ENCODE assay signal across 19 cellular contexts in the genomic region with DNA sequence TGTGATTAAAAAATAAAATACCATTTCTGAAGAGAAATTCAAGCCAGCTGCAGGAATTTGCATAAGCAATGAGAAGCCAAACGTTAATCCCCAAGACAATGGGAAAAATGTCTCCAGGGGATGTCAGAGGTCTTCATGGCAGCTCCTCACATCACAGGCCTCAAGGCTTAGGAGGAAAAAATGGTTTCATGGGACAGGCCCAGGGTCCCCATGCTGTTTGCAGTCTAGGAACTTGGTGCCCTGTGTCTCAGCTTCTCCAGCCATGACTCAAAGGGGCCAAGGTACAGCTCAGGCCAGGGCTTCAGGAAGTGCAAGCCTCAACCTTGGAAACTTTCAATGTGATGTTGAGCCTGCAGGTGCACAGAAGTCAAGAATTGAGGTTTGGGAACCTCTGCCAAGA.
DNase-seq lines count a peak whose midpoint lies in the region; ATAC-seq, FAIRE-seq and TF ChIP-seq lines count a peak whose summit lies in the region.
"Had no signal": no experiment of that assay in that cellular context is flagged by ENCODE, and none has a peak within 500 bp of the region (broad histone marks: within the 10 kb centered on the region; RNA-seq: fewer than 3 reads in every experiment).

No MANE protein-coding gene starts in this region.

- DNase-seq in A549 (ENCODE audit: low read depth in 1 of 2, low spot score in 1 of 2) (no peak), K562 (ENCODE audit: extremely low read depth in 1 of 4, low spot score in 3 of 4) (no peak), mesendoderm (peak; percentile 15), AML-193 (lab: John Stamatoyannopoulos, UW) (no peak)
- DNase-seq: ACHN; Caco-2; Calu3; CD4-positive, alpha-beta T cell; CD8-positive, alpha-beta T cell; DMS79 treated with DMSO at 0.1 percent for 48 hours; GF-D8 had no signal

- no peak overlapping the region for H2BK120ac ChIP-seq in mesendoderm (ENCODE audit: low read depth, low read length)

- H3K36me3 ChIP-seq in K562 (ENCODE audit: control insufficient read depth, insufficient read depth, low read length), result no peaks in the 10 kb centered on the region
- no peaks in the 10 kb centered on the region for H3K36me3 ChIP-seq in mesendoderm (ENCODE audit: control insufficient read depth, insufficient read depth, low read length)
- H3K36me3 ChIP-seq: BLaER1 treated with 17β-estradiol and CSF1 and Interleukin-3, amounts not matched to agents 10 nM and 100 nM had no signal

- H4K8ac ChIP-seq in mesendoderm (ENCODE audit: low read depth, low read length), result no peak overlapping the region

- H2AFZ ChIP-seq in K562 (ENCODE audit: low read depth, low read length), result no peak overlapping the region

- BruUV-seq in K562 (replicated peaks; lab: Mats Ljungman, UMichigan), result no TSS peak

- ATAC-seq in A549 (no peak), K562 (no peak), GM21367 (IDR thresholded peaks at IDR 0.05; ENCODE audit: unreplicated experiment) (no peak)
- ATAC-seq: CD8-positive, alpha-beta T cell had no signal

- TF ChIP-seq CTCF in A549 (IDR thresholded peaks at IDR 0.05) (no peak), K562 (IDR thresholded peaks at IDR 0.05 in 2 of 3, conservative IDR thresholded peaks at IDR 0.05 in 1 of 3; ENCODE audit: insufficient read depth in 2 of 3, low read depth in 1 of 3, low read length in 3 of 3) (no peak)

- no peak overlapping the region for H3K4ac ChIP-seq in mesendoderm (ENCODE audit: low read depth, low read length)

- H3K9me1 ChIP-seq in K562 (ENCODE audit: control insufficient read depth, insufficient read depth, low read length), result no peaks in the 10 kb centered on the region

- no peak overlapping the region for H3K4me3 ChIP-seq in A549
- H3K4me3 ChIP-seq in K562, result no peak overlapping the region
- no peak overlapping the region for H3K4me3 ChIP-seq in mesendoderm (ENCODE audit: low read length)
- H3K4me3 ChIP-seq: BLaER1 treated with 17β-estradiol and CSF1 and Interleukin-3, amounts not matched to agents 10 nM and 100 nM had no signal

- TF ChIP-seq RAD21 in A549 (conservative IDR thresholded peaks at IDR 0.05 in 1 of 2, IDR thresholded peaks at IDR 0.05 in 1 of 2) (no peak), K562 (CRISPR knock-in tag; conservative IDR thresholded peaks at IDR 0.05 in 1 of 2, IDR thresholded peaks at IDR 0.05 in 1 of 2) (no peak)

- H4K5ac ChIP-seq in mesendoderm (ENCODE audit: low read length), result no peak overlapping the region

- no peaks in the 10 kb centered on the region for H3K27me3 ChIP-seq in K562 (ENCODE audit: control insufficient read depth in 2 of 2, insufficient read depth in 2 of 2, low read length in 2 of 2)
- no peaks in the 10 kb centered on the region for H3K27me3 ChIP-seq in mesendoderm (ENCODE audit: insufficient read depth, low read length, poor library complexity)
- H3K27me3 ChIP-seq: BLaER1 treated with 17β-estradiol and CSF1 and Interleukin-3, amounts not matched to agents 10 nM and 100 nM had no signal

- no peak for TF ChIP-seq POLR2A in A549 (IDR thresholded peaks at IDR 0.05; ENCODE audit: low read length)
- TF ChIP-seq POLR2A in K562 (conservative IDR thresholded peaks at IDR 0.05), result no peak

- no peak overlapping the region for H3K27ac ChIP-seq in A549
- no peak overlapping the region for H3K27ac ChIP-seq in K562 (ENCODE audit: extremely low read depth, low read depth, low read length)
- no peak overlapping the region for H3K27ac ChIP-seq in mesendoderm (ENCODE audit: low read depth, low read length)
- H3K27ac ChIP-seq: 22Rv1; BLaER1 treated with 17β-estradiol and CSF1 and Interleukin-3, amounts not matched to agents 10 nM and 100 nM; C4-2B had no signal

- H3K9me3 ChIP-seq in A549 (no peaks in the 10 kb centered on the region), K562 (replicated peaks; ENCODE audit: control insufficient read depth, insufficient read depth, low read depth, low read length) (no peaks in the 10 kb centered on the region; the same call in 1 of the 2 replicates)
- H3K9me3 ChIP-seq: Caco-2 had no signal

- no peak overlapping the region for H2BK5ac ChIP-seq in mesendoderm (ENCODE audit: low read length)

- H3K23ac ChIP-seq in mesendoderm (ENCODE audit: low read length), result no peak overlapping the region

- H3K79me1 ChIP-seq in mesendoderm (ENCODE audit: low read length), result no peaks in the 10 kb centered on the region

- H3K18ac ChIP-seq in mesendoderm (ENCODE audit: low read length), result no peak overlapping the region

- no peaks in the 10 kb centered on the region for H4K20me1 ChIP-seq in K562 (replicated peaks; ENCODE audit: control insufficient read depth, insufficient read depth, low read length)
- H4K20me1 ChIP-seq: BLaER1 treated with 17β-estradiol and CSF1 and Interleukin-3, amounts not matched to agents 10 nM and 100 nM had no signal

- POLR2A ChIA-PET in A549 (lab: Yijun Ruan, JAX), result no interaction called here
- POLR2A ChIA-PET in K562 (lab: Yijun Ruan, JAX), result no interaction called here

- TF ChIP-seq EP300 in A549 (IDR thresholded peaks at IDR 0.05) (no peak), K562 (IDR thresholded peaks at IDR 0.05; ENCODE audit: low read length) (no peak)

- no peak overlapping the region for H3K4me2 ChIP-seq in A549
- no peak overlapping the region for H3K4me2 ChIP-seq in K562 (ENCODE audit: insufficient read depth, low read length)
- no peak overlapping the region for H3K4me2 ChIP-seq in mesendoderm (ENCODE audit: low read length)
- H3K4me2 ChIP-seq: BLaER1 treated with 17β-estradiol and CSF1 and Interleukin-3, amounts not matched to agents 10 nM and 100 nM had no signal

- WGBS in A549 (ENCODE audit: missing lambda C conversion rate), result 0% methylated on average over 1 of the region's 1 CpG
- 0% methylated on average over 1 of the region's 1 CpG for WGBS in K562 (ENCODE audit: insufficient coverage, low coverage, missing lambda C conversion rate)
- no CpG with 5 or more reads among the region's 1 CpG for WGBS in mesendoderm (ENCODE audit: extremely low coverage, insufficient coverage, low lambda C conversion rate)

- no peaks in the 10 kb centered on the region for H3K79me2 ChIP-seq in K562 (ENCODE audit: control insufficient read depth, insufficient read depth, low read length)
- H3K79me2 ChIP-seq in mesendoderm (ENCODE audit: control insufficient read depth, insufficient read depth, low read length), result no peaks in the 10 kb centered on the region

- intact Hi-C loops in K562 (cut with micrococcal nuclease), result no loop called here

- H3K9ac ChIP-seq in K562 (ENCODE audit: insufficient read depth in 1 of 2, low read depth in 2 of 2, low read length in 2 of 2) (no peak overlapping the region), mesendoderm (ENCODE audit: low read length) (no peak overlapping the region)
- H3K9ac ChIP-seq: BLaER1 treated with 17β-estradiol and CSF1 and Interleukin-3, amounts not matched to agents 10 nM and 100 nM had no signal

- no peak overlapping the region for H2AK5ac ChIP-seq in mesendoderm (ENCODE audit: low read length)

- no peak overlapping the region for H2BK15ac ChIP-seq in mesendoderm (replicated peaks; ENCODE audit: low read depth)

- H3K4me1 ChIP-seq in A549 (no peaks in the 10 kb centered on the region), K562 (replicated peaks in 1 of 2; ENCODE audit: control insufficient read depth in 2 of 2, insufficient read depth in 2 of 2, low read length in 2 of 2) (no peaks in the 10 kb centered on the region), mesendoderm (ENCODE audit: control insufficient read depth, low read depth, low read length) (no peaks in the 10 kb centered on the region)
- H3K4me1 ChIP-seq: BLaER1 treated with 17β-estradiol and CSF1 and Interleukin-3, amounts not matched to agents 10 nM and 100 nM; Caco-2 had no signal

- CTCF ChIA-PET in A549 (lab: Yijun Ruan, JAX), result interaction anchor here (0.6 kb wide), 1 partner anchor 778 kb away, joined by 3 read pairs; no protein-coding TSS in a partner anchor
- CTCF ChIA-PET in K562 (lab: Yijun Ruan, JAX; ENCODE audit: low intra/inter-chr PET ratio), result no interaction called here

- no peak overlapping the region for H3K56ac ChIP-seq in mesendoderm (ENCODE audit: low read length)

- in situ Hi-C loops in K562 (cut with MboI), result no loop called here

- FAIRE-seq in A549 (lab: Jason Lieb, UNC) (no peak), K562 (lab: Jason Lieb, UNC) (no peak)
- FAIRE-seq: D721Med, G401.6, GM12891, GM19239 had no signal

TF ChIP-seq in A549, 52 proteins besides CTCF, POLR2A, EP300 and RAD21:
- TF ChIP-seq HOXB5 (CRISPR knock-in tag; IDR thresholded peaks at IDR 0.05) (no peak), ZFP36 (IDR thresholded peaks at IDR 0.05; ENCODE audit: borderline replicate concordance, partially characterized antibody) (peak; percentile 51), FOSB (CRISPR knock-in tag; IDR thresholded peaks at IDR 0.05) (no peak)
- TF ChIP-seq, protein P1, sequence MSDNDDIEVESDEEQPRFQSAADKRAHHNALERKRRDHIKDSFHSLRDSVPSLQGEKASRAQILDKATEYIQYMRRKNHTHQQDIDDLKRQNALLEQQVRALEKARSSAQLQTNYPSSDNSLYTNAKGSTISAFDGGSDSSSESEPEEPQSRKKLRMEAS (IDR thresholded peaks at IDR 0.05), result no peak
TF ChIP-seq in A549: peak in this region for 1.

TF ChIP-seq in K562, 482 proteins besides CTCF, POLR2A, EP300 and RAD21:
- TF ChIP-seq JUN (IDR thresholded peaks at IDR 0.05; ENCODE audit: borderline replicate concordance, low read depth, low read length), result no peak
- no peak for TF ChIP-seq JUN (CRISPR knock-in tag; IDR thresholded peaks at IDR 0.05; ENCODE audit: borderline replicate concordance)
- TF ChIP-seq SMAD3 (CRISPR knock-in tag; conservative IDR thresholded peaks at IDR 0.05), result no peak
- TF ChIP-seq ZFP36 (IDR thresholded peaks at IDR 0.05; ENCODE audit: low read depth, low read length, partially characterized antibody), result peak; percentile 33

Comparison
In these comparisons a context has a peak if more than half of its experiments do, and no peak if none do; other contexts are left out.
1. Of the 35 proteins assayed by ChIP-seq in both K562 and A549: peak only in K562: none; only in A549: none; in both: ZFP36; in neither: 34.